ENCODE assay signal across 21 cellular contexts in genomic region chr5:53323511-53323910, GRCh38.
A peak's percentile ranks its signal among the peaks of the same experiment; 100 is the strongest.
DNase-seq lines count a peak whose midpoint lies in the region; ATAC-seq and TF ChIP-seq lines count a peak whose summit lies in the region.
"Had no signal": no experiment of that assay in that cellular context is flagged by ENCODE, and none has a peak within 500 bp of the region (broad histone marks: within the 10 kb centered on the region; RNA-seq: fewer than 3 reads in every experiment).

No MANE protein-coding gene starts in this region.

- POLR2A ChIA-PET in RWPE1 (lab: Yijun Ruan, JAX; ENCODE audit: low non-redundant PET): no interaction called here

- H3K36me3 ChIP-seq in MG63: no peaks in the 10 kb centered on the region
- H3K36me3 ChIP-seq: BE2C, heart right ventricle, tibial nerve had no signal

- ATAC-seq in HG03097 (IDR thresholded peaks at IDR 0.05; ENCODE audit: low FRiP score, unreplicated experiment) (peak; percentile 22), esophagus mucosa (peak; percentile 10), HG03571 (IDR thresholded peaks at IDR 0.05; ENCODE audit: unreplicated experiment) (no peak), GM19467 (IDR thresholded peaks at IDR 0.05; ENCODE audit: unreplicated experiment) (no peak)
- ATAC-seq: heart right ventricle, right cardiac atrium had no signal

- CTCF ChIA-PET in RWPE1 (lab: Yijun Ruan, JAX): interaction anchor here (1.0 kb wide), 2 partner anchors 11 to 153 kb away, joined by 3 to 4 read pairs; no protein-coding TSS in a partner anchor

- H3K27ac ChIP-seq in RWPE1: no peak overlapping the region
- H3K27ac ChIP-seq: heart right ventricle, parathyroid adenoma, tibial nerve had no signal

- TF ChIP-seq CTCF in RWPE1 (conservative IDR thresholded peaks at IDR 0.05; ENCODE audit: low read depth): no peak

- DNase-seq in ELR (ENCODE audit: low read depth): peak; percentile 7
- DNase-seq in RWPE1 (ENCODE audit: low spot score): peak; percentile 56
- DNase-seq in MG63: no peak
- DNase-seq in effector CD4-positive, alpha-beta T cell: no peak
- DNase-seq: ACHN; activated effector memory CD4-positive, alpha-beta T cell treated with anti-CD3 and anti-CD28 coated beads, Interleukin-2, amount 50 U/mL, for 16 hours; activated naive CD8-positive, alpha-beta T cell treated with anti-CD3 and anti-CD28 coated beads, Interleukin-2, amount 10 ng/mL, durations not matched to agents 7 days and 5 days; activated T-cell treated with anti-CD3 and anti-CD28 coated beads for 4 hours; BE2C; cerebellar nuclear complex; heart right ventricle; NCI-H1417 treated with DMSO at 0.1 percent for 48 hours; NCI-H2081; right cardiac atrium; stimulated activated CD4-positive, alpha-beta T cell treated with anti-CD3 and anti-CD28 coated beads, Interleukin-2, amount 100 ng/mL, for 24 hours had no signal

- no peaks in the 10 kb centered on the region for H3K9me3 ChIP-seq in MG63
- H3K9me3 ChIP-seq: BE2C, heart right ventricle, tibial nerve had no signal

- H3K4me3 ChIP-seq in MG63: no peak overlapping the region
- H3K4me3 ChIP-seq: heart right ventricle, tibial nerve had no signal

- no peaks in the 10 kb centered on the region for H3K27me3 ChIP-seq in MG63
- H3K27me3 ChIP-seq: BE2C, heart right ventricle, tibial nerve had no signal

Comparison
In these comparisons a context has a peak if more than half of its experiments do, and no peak if none do; other contexts are left out.
1. DNase-seq: peak in ELR (single experiment) and RWPE1 (single experiment); none in MG63 (single experiment) and effector CD4-positive, alpha-beta T cell (single experiment).
2. ATAC-seq: peak in HG03097 (single experiment) and esophagus mucosa (single experiment); none in HG03571 (single experiment) and GM19467 (single experiment).